ENCODE assay signal across 35 cellular contexts in the genomic region with DNA sequence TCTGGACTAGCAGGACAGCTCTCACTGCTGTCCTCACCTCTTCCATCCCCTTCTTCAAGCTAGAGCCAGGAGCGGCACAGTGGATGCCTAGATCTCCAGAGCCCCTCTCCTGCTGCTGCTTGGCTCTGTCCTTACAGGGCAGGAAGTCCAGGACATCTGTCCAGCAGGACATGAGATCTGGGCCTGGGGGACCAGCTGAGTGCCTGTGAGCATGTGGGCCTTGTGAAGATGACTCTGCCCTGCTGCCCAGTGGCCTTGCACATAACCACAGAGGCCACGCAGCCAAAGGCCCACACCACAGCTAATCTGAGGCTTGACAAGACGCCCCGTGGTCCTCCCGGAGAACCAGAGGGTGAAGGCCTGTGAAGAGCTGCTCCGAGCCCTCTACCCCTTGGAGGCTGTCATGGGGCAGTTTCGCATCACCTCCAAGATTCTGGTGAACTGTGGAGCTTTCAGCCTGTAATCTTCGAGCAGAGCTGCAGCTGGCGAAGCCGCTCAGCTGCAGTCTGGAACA.
"Had no signal": no experiment of that assay in that cellular context is flagged by ENCODE, and none has a peak within 500 bp of the region (broad histone marks: within the 10 kb centered on the region; RNA-seq: fewer than 3 reads in every experiment).

No MANE protein-coding gene starts in this region.

- H3K4me3 ChIP-seq: Peyer's patch had no signal

- H3K36me3 Mint-ChIP-seq: activated naive CD8-positive, alpha-beta T cell; brain had no signal

- H3K9me3 ChIP-seq: Peyer's patch had no signal

- H3K27me3 ChIP-seq: Peyer's patch had no signal

- FAIRE-seq: bronchial epithelial cell had no signal

- H3K27me3 Mint-ChIP-seq: activated naive CD8-positive, alpha-beta T cell; activated T-cell treated with anti-CD3 and anti-CD28 coated beads, Interleukin-2, amount 50 U/mL, for 24 hours had no signal

- H3K4me1 Mint-ChIP-seq: activated B cell treated with CpG ODN at 0.5 μM for 24 hours; activated naive CD8-positive, alpha-beta T cell treated with anti-CD3 and anti-CD28 coated beads, Interleukin-2, amount 50 U/mL, for 24 hours had no signal

- H3K27ac Mint-ChIP-seq: activated B cell treated with CpG ODN at 0.5 μM for 24 hours; activated CD8-positive, alpha-beta T cell treated with anti-CD3 and anti-CD28 coated beads, Interleukin-2, amount 10 ng/mL, durations not matched to agents 7 days and 5 days; activated naive CD8-positive, alpha-beta T cell; activated naive CD8-positive, alpha-beta T cell treated with anti-CD3 and anti-CD28 coated beads, Interleukin-2, amount 50 U/mL, for 24 hours; activated T-cell treated with anti-CD3 and anti-CD28 coated beads, Interleukin-2, amount 50 U/mL, for 24 hours; activated T-helper 2 cell treated with anti-CD3 and anti-CD28 coated beads, Interferon-gamma antibody, Interleukin-2, Interleukin-4, amounts not matched to agents 10 μg/mL and 5 μg/mL and 100 μg/mL, durations not matched to agents 14 hours and 24 hours and 36 hours had no signal

- H3K4me1 ChIP-seq: Peyer's patch had no signal

- H3K4me3 Mint-ChIP-seq: activated B cell treated with CpG ODN at 0.5 μM for 24 hours; activated CD8-positive, alpha-beta T cell treated with anti-CD3 and anti-CD28 coated beads, Interleukin-2, amount 10 ng/mL, durations not matched to agents 7 days and 5 days; activated naive CD8-positive, alpha-beta T cell; activated naive CD8-positive, alpha-beta T cell treated with anti-CD3 and anti-CD28 coated beads, Interleukin-2, amount 50 U/mL, for 24 hours; activated T-cell treated with anti-CD3 and anti-CD28 coated beads, Interleukin-2, amount 50 U/mL, for 24 hours; brain had no signal

- H3K27ac ChIP-seq: Peyer's patch, RWPE1, VCaP had no signal

- ATAC-seq: activated CD8-positive, alpha-beta T cell treated with anti-CD3 and anti-CD28 coated beads, Interleukin-2, amount 10 ng/mL, durations not matched to agents 7 days and 5 days; activated naive CD8-positive, alpha-beta T cell treated with anti-CD3 and anti-CD28 coated beads, Interleukin-2, amount 50 U/mL, for 24 hours; PC-3; Right ventricle myocardium inferior had no signal

- H3K9me3 Mint-ChIP-seq: activated B cell treated with CpG ODN at 0.5 μM for 24 hours; activated naive CD8-positive, alpha-beta T cell treated with anti-CD3 and anti-CD28 coated beads, Interleukin-2, amount 50 U/mL, for 24 hours; activated T-cell treated with anti-CD3 and anti-CD28 coated beads, Interleukin-2, amount 50 U/mL, for 24 hours; activated T-helper 2 cell treated with anti-CD3 and anti-CD28 coated beads, Interferon-gamma antibody, Interleukin-2, Interleukin-4, amounts not matched to agents 10 μg/mL and 5 μg/mL and 100 μg/mL, durations not matched to agents 14 hours and 24 hours and 36 hours had no signal

- DNase-seq: activated B cell treated with CpG ODN at 0.5 μM for 24 hours; activated CD4-positive, alpha-beta T cell treated with anti-CD3 and anti-CD28 coated beads for 4 hours; activated CD4-positive, alpha-beta T cell treated with anti-CD3 and anti-CD28 coated beads, Interleukin-2, amount 50 U/mL, for 4 hours; activated CD4-positive, CD25-positive, alpha-beta regulatory T cell treated with anti-CD3 and anti-CD28 coated beads, Interleukin-2, amount 50 U/mL, for 72 hours; activated CD8-positive, alpha-beta T cell treated with anti-CD3 and anti-CD28 coated beads, Interleukin-2, amount 10 ng/mL, durations not matched to agents 7 days and 5 days; activated gamma-delta T cell; activated naive CD4-positive, alpha-beta T cell treated with Interleukin-2 at 50 U/mL for 16 hours; activated naive CD8-positive, alpha-beta T cell treated with anti-CD3 and anti-CD28 coated beads, Interleukin-2, amount 50 U/mL, for 24 hours; activated T-cell treated with anti-CD3 and anti-CD28 coated beads, Interleukin-2, amount 50 U/mL, for 24 hours; anterior cingulate cortex; caudate nucleus; KG1; MM.1S; MV-4-11; NCI-H1092; NCI-H1436 treated with DMSO at 0.1 percent for 48 hours; NCI-H1694 treated with DMSO at 0.1 percent for 48 hours; NCI-H2029; NCI-H345; NCI-H524 treated with DMSO at 0.1 percent for 48 hours; NCI-H748 treated with DMSO at 0.1 percent for 48 hours; NK-92 treated with Interleukin-12 subunit alpha and Interleukin-12 subunit beta, amount 100 ng/mL, for 24 hours; PC-3; Peyer's patch; SW 1271; T-helper 1 cell; T-helper 2 cell; T-helper 9 cell had no signal

- H3K36me3 ChIP-seq: Peyer's patch had no signal
